ENCODE assay signal across 1 cellular context in the genomic region with DNA sequence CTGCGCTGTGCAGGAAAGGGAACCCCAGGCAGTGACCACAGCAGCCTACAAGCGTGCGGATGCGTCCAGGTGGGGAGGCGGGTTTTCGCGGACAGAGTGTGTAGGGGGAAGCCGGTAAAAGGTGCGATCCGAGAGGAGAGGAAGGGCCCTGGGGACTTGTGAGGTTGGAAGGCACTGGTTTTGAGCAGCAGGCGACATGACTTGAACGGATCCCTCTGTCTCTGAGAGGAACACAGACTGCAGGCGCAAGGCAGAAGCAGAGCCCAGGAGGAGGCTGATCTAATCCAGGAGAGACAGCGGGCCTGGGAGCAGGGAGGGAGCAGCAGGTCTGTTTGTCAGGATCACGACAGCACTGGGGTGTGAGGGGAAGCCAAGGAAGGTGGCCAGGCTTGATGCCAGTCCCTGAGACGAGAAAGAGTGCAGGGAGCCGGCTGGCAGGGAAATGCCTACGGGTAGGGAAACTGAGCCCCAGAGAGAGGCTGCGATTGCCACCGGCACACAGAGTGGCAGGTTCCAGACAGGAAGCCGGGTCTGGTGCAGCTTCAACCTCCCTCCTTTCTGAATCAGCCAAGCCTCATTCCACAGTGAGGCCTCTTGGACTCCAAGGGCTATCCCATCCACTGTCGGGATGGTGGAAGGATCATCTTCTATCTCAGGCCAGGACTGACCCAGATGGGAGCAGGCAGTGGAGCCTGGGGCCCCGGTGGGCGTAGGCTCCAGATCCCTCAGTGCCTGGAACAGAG.
TF ChIP-seq lines count a peak whose summit lies in the region.

No MANE protein-coding gene starts in this region.

TF ChIP-seq in neural cell, 6 proteins besides CTCF, POLR2A, EP300 and RAD21:
- TF ChIP-seq, protein P1, sequence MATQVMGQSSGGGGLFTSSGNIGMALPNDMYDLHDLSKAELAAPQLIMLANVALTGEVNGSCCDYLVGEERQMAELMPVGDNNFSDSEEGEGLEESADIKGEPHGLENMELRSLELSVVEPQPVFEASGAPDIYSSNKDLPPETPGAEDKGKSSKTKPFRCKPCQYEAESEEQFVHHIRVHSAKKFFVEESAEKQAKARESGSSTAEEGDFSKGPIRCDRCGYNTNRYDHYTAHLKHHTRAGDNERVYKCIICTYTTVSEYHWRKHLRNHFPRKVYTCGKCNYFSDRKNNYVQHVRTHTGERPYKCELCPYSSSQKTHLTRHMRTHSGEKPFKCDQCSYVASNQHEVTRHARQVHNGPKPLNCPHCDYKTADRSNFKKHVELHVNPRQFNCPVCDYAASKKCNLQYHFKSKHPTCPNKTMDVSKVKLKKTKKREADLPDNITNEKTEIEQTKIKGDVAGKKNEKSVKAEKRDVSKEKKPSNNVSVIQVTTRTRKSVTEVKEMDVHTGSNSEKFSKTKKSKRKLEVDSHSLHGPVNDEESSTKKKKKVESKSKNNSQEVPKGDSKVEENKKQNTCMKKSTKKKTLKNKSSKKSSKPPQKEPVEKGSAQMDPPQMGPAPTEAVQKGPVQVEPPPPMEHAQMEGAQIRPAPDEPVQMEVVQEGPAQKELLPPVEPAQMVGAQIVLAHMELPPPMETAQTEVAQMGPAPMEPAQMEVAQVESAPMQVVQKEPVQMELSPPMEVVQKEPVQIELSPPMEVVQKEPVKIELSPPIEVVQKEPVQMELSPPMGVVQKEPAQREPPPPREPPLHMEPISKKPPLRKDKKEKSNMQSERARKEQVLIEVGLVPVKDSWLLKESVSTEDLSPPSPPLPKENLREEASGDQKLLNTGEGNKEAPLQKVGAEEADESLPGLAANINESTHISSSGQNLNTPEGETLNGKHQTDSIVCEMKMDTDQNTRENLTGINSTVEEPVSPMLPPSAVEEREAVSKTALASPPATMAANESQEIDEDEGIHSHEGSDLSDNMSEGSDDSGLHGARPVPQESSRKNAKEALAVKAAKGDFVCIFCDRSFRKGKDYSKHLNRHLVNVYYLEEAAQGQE (IDR thresholded peaks at IDR 0.05; ENCODE audit: borderline replicate concordance): no peak
- no peak for TF ChIP-seq TAF1 (IDR thresholded peaks at IDR 0.05; ENCODE audit: low read depth)
- TF ChIP-seq EZH2 (IDR thresholded peaks at IDR 0.05; ENCODE audit: borderline replicate concordance, insufficient read depth, low read length, poor library complexity, severe bottlenecking): no peak
- TF ChIP-seq SMC3 (conservative IDR thresholded peaks at IDR 0.05; ENCODE audit: poor library complexity): no peak
- no peak for TF ChIP-seq POLR2AphosphoS5 (IDR thresholded peaks at IDR 0.05)
- no peak for TF ChIP-seq MXI1 (conservative IDR thresholded peaks at IDR 0.05; ENCODE audit: poor library complexity, severe bottlenecking)
TF ChIP-seq in neural cell: peak in this region for 0.
